ENCODE assay signal across 19 cellular contexts in the genomic region with DNA sequence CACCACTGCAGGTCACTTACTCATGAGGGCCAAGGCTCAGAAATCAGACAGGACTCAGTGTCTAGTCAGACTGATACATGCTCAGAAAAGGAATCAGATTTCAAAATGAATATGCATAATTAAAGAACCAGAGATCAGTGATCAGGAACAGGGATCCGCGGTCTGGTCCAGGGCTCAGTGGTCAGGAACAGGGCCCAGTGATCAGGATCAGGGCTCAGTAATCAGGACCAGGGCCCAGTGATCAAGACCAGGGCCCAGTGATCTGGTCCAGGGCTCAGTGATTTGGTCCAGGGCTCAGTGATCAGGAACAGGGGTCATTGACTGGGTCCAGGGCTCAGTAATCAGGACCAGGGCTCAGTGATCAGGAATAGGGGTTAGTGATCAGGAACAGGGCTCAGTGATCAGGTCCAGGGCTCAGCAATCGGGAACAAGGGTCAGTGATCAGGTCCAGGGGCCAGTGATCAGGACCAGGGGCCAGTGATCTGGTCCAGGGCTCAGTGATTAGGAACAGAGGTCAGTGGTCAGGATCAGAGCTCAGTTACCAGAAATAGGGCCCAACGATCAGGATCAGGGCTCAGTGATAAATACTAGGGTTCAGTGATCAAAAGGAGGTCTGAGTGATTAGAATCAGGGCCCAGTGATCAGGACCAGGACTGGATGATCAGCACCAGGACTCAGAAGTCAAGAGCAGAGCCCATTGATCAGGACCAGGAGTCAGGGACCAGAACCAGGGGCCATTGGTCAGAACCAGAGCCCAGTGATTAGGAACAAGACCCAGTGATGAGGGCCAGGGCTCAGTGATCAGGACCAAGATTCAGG.
A peak's percentile ranks its signal among the peaks of the same experiment; 100 is the strongest.
DNase-seq lines count a peak whose midpoint lies in the region; ATAC-seq and TF ChIP-seq lines count a peak whose summit lies in the region.
"Had no signal": no experiment of that assay in that cellular context is flagged by ENCODE, and none has a peak within 500 bp of the region (broad histone marks: within the 10 kb centered on the region; RNA-seq: fewer than 3 reads in every experiment).

No MANE protein-coding gene starts in this region.

- H4K20me1 ChIP-seq in neural progenitor cell (ENCODE audit: low read depth) = no peaks in the 10 kb centered on the region

- no peak for DNase-seq in activated CD4-positive, CD25-positive, alpha-beta regulatory T cell treated with anti-CD3 and anti-CD28 coated beads, Interleukin-2, amount 50 U/mL, for 72 hours
- no peak for DNase-seq in activated CD4-positive, alpha-beta memory T cell treated with anti-CD3 and anti-CD28 coated beads, Interleukin-2, amount 10 ng/mL, durations not matched to agents 7 days and 5 days
- DNase-seq in posterior vena cava (ENCODE audit: low spot score) = peak; percentile 41
- DNase-seq in T-helper 9 cell = no peak
- no peak for DNase-seq in neural progenitor cell (ENCODE audit: low spot score)
- no peak for DNase-seq in SKM-1 (lab: John Stamatoyannopoulos, UW; ENCODE audit: unreplicated experiment)
- DNase-seq: 8988T; activated gamma-delta T cell; C1 segment of cervical spinal cord; central memory CD4-positive, alpha-beta T cell; mesenchymal stem cell; NCI-H1694; stimulated activated CD4-positive, alpha-beta T cell treated with anti-CD3 and anti-CD28 coated beads, Interleukin-1b, Interleukin-23, amount 100 ng/mL, for 48 hours had no signal

- no peak overlapping the region for H3K9ac ChIP-seq in neural progenitor cell

- no peak overlapping the region for H3K4me3 ChIP-seq in neural progenitor cell
- H3K4me3 ChIP-seq: gastroesophageal sphincter had no signal

- H3K36me3 ChIP-seq in neural progenitor cell = no peaks in the 10 kb centered on the region
- H3K36me3 ChIP-seq: gastroesophageal sphincter had no signal

- no peaks in the 10 kb centered on the region for H3K27me3 Mint-ChIP-seq in activated CD4-positive, alpha-beta memory T cell treated with anti-CD3 and anti-CD28 coated beads, Interleukin-2, amount 10 ng/mL, durations not matched to agents 7 days and 5 days
- peaks cover 5% of the 10 kb centered on the region for H3K27me3 Mint-ChIP-seq in neural progenitor cell (ENCODE audit: insufficient read depth, low read depth)

- H3K4me1 ChIP-seq in neural progenitor cell = no peaks in the 10 kb centered on the region
- H3K4me1 ChIP-seq: gastroesophageal sphincter had no signal

- H3K79me2 ChIP-seq in neural progenitor cell (ENCODE audit: low read depth) = no peaks in the 10 kb centered on the region

- H3F3A ChIP-seq in neural progenitor cell (ENCODE audit: low read depth) = no peaks in the 10 kb centered on the region

- no peak overlapping the region for H3K4me3 Mint-ChIP-seq in activated CD4-positive, alpha-beta memory T cell treated with anti-CD3 and anti-CD28 coated beads, Interleukin-2, amount 10 ng/mL, durations not matched to agents 7 days and 5 days
- no peak overlapping the region for H3K4me3 Mint-ChIP-seq in neural progenitor cell

- H3K9me3 Mint-ChIP-seq in activated CD4-positive, alpha-beta memory T cell treated with anti-CD3 and anti-CD28 coated beads, Interleukin-2, amount 10 ng/mL, durations not matched to agents 7 days and 5 days = no peaks in the 10 kb centered on the region
- H3K9me3 Mint-ChIP-seq in neural progenitor cell = peaks cover 34% of the 10 kb centered on the region
- H3K9me3 Mint-ChIP-seq: naive thymus-derived CD8-positive, alpha-beta T cell had no signal

- no peaks in the 10 kb centered on the region for H3K9me3 ChIP-seq in neural progenitor cell (ENCODE audit: low read depth)
- H3K9me3 ChIP-seq: gastroesophageal sphincter had no signal

- H3K36me3 Mint-ChIP-seq in activated CD4-positive, alpha-beta memory T cell treated with anti-CD3 and anti-CD28 coated beads, Interleukin-2, amount 10 ng/mL, durations not matched to agents 7 days and 5 days (ENCODE audit: low read depth) = no peaks in the 10 kb centered on the region
- peaks cover 2% of the 10 kb centered on the region for H3K36me3 Mint-ChIP-seq in neural progenitor cell
- H3K36me3 Mint-ChIP-seq: naive thymus-derived CD8-positive, alpha-beta T cell had no signal

- H3K27ac Mint-ChIP-seq in activated CD4-positive, alpha-beta memory T cell treated with anti-CD3 and anti-CD28 coated beads, Interleukin-2, amount 10 ng/mL, durations not matched to agents 7 days and 5 days = peak overlapping the region; percentile 10
- H3K27ac Mint-ChIP-seq in neural progenitor cell = no peak overlapping the region

- H3K27ac ChIP-seq in neural progenitor cell = no peak overlapping the region
- H3K27ac ChIP-seq: gastroesophageal sphincter, HL-60, RWPE1 had no signal

- POLR2A ChIA-PET in activated CD4-positive, alpha-beta memory T cell treated with anti-CD3 and anti-CD28 coated beads, Interleukin-2, amount 10 ng/mL, durations not matched to agents 7 days and 5 days (lab: Charles Lee) = no interaction called here

- ATAC-seq in activated CD4-positive, CD25-positive, alpha-beta regulatory T cell treated with anti-CD3 and anti-CD28 coated beads, Interleukin-2, amount 50 U/mL, for 24 hours = peak; percentile 29 to 37
- ATAC-seq in GM19455 (IDR thresholded peaks at IDR 0.05; ENCODE audit: unreplicated experiment) = peak; percentile 3
- ATAC-seq: gastroesophageal sphincter; naive thymus-derived CD8-positive, alpha-beta T cell had no signal

- no peaks in the 10 kb centered on the region for H3K27me3 ChIP-seq in neural progenitor cell

- H3K4me2 ChIP-seq in neural progenitor cell = no peak overlapping the region

- no peak for TF ChIP-seq CTCF in neural progenitor cell (IDR thresholded peaks at IDR 0.05)

- no peak overlapping the region for H2AFZ ChIP-seq in neural progenitor cell (replicated peaks)

- CTCF ChIA-PET in activated CD4-positive, alpha-beta memory T cell treated with anti-CD3 and anti-CD28 coated beads, Interleukin-2, amount 10 ng/mL, durations not matched to agents 7 days and 5 days (lab: Charles Lee) = no interaction called here

- intact Hi-C loops in posterior vena cava (cut with DNase I) = loop anchor here in 1 of 2 donors (2.0 kb wide), 1 partner anchor 119 kb away; no protein-coding TSS in a partner anchor

- H3K4me1 Mint-ChIP-seq in activated CD4-positive, alpha-beta memory T cell treated with anti-CD3 and anti-CD28 coated beads, Interleukin-2, amount 10 ng/mL, durations not matched to agents 7 days and 5 days = peaks cover 23% of the 10 kb centered on the region
- no peaks in the 10 kb centered on the region for H3K4me1 Mint-ChIP-seq in neural progenitor cell
